In the genomic region with DNA sequence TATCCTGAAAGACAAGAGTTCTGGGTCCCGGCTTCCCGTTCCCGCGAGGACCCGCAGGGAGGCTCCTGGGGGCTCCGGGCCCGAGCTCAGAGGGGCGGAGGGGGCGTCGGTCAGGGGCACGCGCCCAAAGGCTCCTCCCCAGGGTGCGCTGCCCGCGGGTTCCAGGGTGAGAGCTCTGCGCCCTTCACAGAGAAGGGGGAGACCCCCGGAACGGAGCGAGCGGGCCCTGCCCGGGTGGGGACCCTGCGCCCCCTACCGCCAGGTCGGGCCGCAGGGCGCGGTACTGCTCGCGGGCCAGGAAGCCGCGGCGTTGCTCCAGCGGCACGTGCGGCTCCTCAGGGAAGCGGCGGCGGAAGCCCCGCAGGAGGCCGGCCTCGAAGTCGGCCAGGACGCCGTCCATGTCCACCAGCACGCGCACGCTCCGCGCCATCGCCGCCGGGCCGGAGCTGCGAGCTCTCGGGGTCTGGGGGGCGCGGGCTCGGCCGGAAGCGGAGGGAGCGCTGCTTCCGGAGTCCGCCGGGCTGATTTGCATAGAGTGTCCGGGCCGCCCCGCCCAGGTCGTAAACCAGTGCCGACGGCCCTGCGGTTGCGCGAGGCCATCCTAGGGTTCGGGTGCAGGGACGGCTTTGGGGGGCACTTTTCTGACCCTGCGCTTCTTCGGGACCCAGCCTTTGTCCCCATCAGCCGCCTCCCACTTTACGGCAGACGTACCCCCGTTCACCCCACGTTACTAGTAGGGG, we compare ENCODE assay signal across 1 cellular context.
A peak's percentile ranks its signal among the peaks of the same experiment; 100 is the strongest.
TF ChIP-seq lines count a peak whose summit lies in the region.

Gene NT5C (minus strand): TSS at position 465 of the 740 bp plus-strand sequence. CDS start 35 bp downstream, at position 430.

TF ChIP-seq in IMR-90, 13 proteins besides CTCF, POLR2A, EP300 and RAD21 (continued from another document):
- TF ChIP-seq USF2 (IDR thresholded peaks at IDR 0.05; ENCODE audit: low read depth, low read length) (peak; percentile 59; the same call in 1 of the 2 replicates), MAZ (IDR thresholded peaks at IDR 0.05; ENCODE audit: borderline replicate concordance, low read depth, low read length) (peak; percentile 57; the same call in 1 of the 2 replicates), NFE2L2 (IDR thresholded peaks at IDR 0.05; ENCODE audit: low read depth, low read length) (no peak)
